Comparison of ENCODE assay signal across 25 cellular contexts in genomic region chr17:33201255-33201654, GRCh38.
"Had no signal": no experiment of that assay in that cellular context is flagged by ENCODE, and none has a peak within 500 bp of the region (broad histone marks: within the 10 kb centered on the region; RNA-seq: fewer than 3 reads in every experiment).

No MANE protein-coding gene starts in this region.

- H3K9me3 Mint-ChIP-seq: activated B cell treated with CpG ODN at 0.5 μM for 24 hours; activated CD8-positive, alpha-beta T cell treated with anti-CD3 and anti-CD28 coated beads for 36 hours; activated naive CD4-positive, alpha-beta T cell treated with anti-CD3 and anti-CD28 coated beads, Interleukin-2, amount 10 ng/mL, durations not matched to agents 7 days and 5 days; activated naive CD8-positive, alpha-beta T cell treated with anti-CD3 and anti-CD28 coated beads, Interleukin-2, amount 10 ng/mL, durations not matched to agents 7 days and 5 days; activated T-cell treated with anti-CD3 and anti-CD28 coated beads, Interleukin-2, amount 50 U/mL, for 72 hours; activated T-helper 2 cell treated with anti-CD3 and anti-CD28 coated beads, Interferon-gamma antibody, Interleukin-2, Interleukin-4, amounts not matched to agents 10 μg/mL and 5 μg/mL and 100 μg/mL, durations not matched to agents 14 hours and 24 hours and 36 hours; T-helper 1 cell treated with Interleukin-12 subunit alpha and Interleukin-12 subunit beta and Interleukin-4 antibody, amounts not matched to agents 30 μg/mL and 1 μg/mL, for 36 hours had no signal

- H3K27ac Mint-ChIP-seq: activated B cell treated with CpG ODN at 0.5 μM for 24 hours; activated CD8-positive, alpha-beta T cell treated with anti-CD3 and anti-CD28 coated beads for 36 hours; activated naive CD4-positive, alpha-beta T cell treated with anti-CD3 and anti-CD28 coated beads, Interleukin-2, amount 10 ng/mL, durations not matched to agents 7 days and 5 days; activated naive CD8-positive, alpha-beta T cell treated with anti-CD3 and anti-CD28 coated beads, Interleukin-2, amount 10 ng/mL, durations not matched to agents 7 days and 5 days; activated T-cell treated with anti-CD3 and anti-CD28 coated beads, Interleukin-2, amount 50 U/mL, for 72 hours; activated T-helper 2 cell treated with anti-CD3 and anti-CD28 coated beads, Interferon-gamma antibody, Interleukin-2, Interleukin-4, amounts not matched to agents 10 μg/mL and 5 μg/mL and 100 μg/mL, durations not matched to agents 14 hours and 24 hours and 36 hours; T-helper 1 cell treated with Interleukin-12 subunit alpha and Interleukin-12 subunit beta and Interleukin-4 antibody, amounts not matched to agents 30 μg/mL and 1 μg/mL, for 36 hours had no signal

- H3K4me1 Mint-ChIP-seq: activated B cell treated with CpG ODN at 0.5 μM for 24 hours; activated naive CD4-positive, alpha-beta T cell treated with anti-CD3 and anti-CD28 coated beads, Interleukin-2, amount 10 ng/mL, durations not matched to agents 7 days and 5 days; activated naive CD8-positive, alpha-beta T cell treated with anti-CD3 and anti-CD28 coated beads, Interleukin-2, amount 10 ng/mL, durations not matched to agents 7 days and 5 days had no signal

- ATAC-seq: activated CD8-positive, alpha-beta T cell treated with anti-CD3 and anti-CD28 coated beads for 36 hours; activated T-cell treated with anti-CD3 and anti-CD28 coated beads, Interleukin-2, amount 50 U/mL, for 72 hours had no signal

- H3K4me1 ChIP-seq: adrenal gland, SJSA1 had no signal

- H3K4me3 ChIP-seq: adrenal gland, MG63, SJSA1 had no signal

- H3K4me3 Mint-ChIP-seq: activated B cell treated with CpG ODN at 0.5 μM for 24 hours; activated CD8-positive, alpha-beta T cell treated with anti-CD3 and anti-CD28 coated beads for 36 hours; activated naive CD4-positive, alpha-beta T cell treated with anti-CD3 and anti-CD28 coated beads, Interleukin-2, amount 10 ng/mL, durations not matched to agents 7 days and 5 days; activated naive CD8-positive, alpha-beta T cell treated with anti-CD3 and anti-CD28 coated beads, Interleukin-2, amount 10 ng/mL, durations not matched to agents 7 days and 5 days; activated T-cell treated with anti-CD3 and anti-CD28 coated beads, Interleukin-2, amount 50 U/mL, for 72 hours; T-helper 1 cell treated with Interleukin-12 subunit alpha and Interleukin-12 subunit beta and Interleukin-4 antibody, amounts not matched to agents 30 μg/mL and 1 μg/mL, for 36 hours had no signal

- H3K36me3 ChIP-seq: adrenal gland, MG63, SJSA1 had no signal

- H3K9me3 ChIP-seq: adrenal gland, MG63, SJSA1 had no signal

- DNase-seq: activated B cell treated with CpG ODN at 0.5 μM for 24 hours; activated CD8-positive, alpha-beta memory T cell treated with anti-CD3 and anti-CD28 coated beads, Interleukin-2, amount 50 U/mL, for 4 hours; activated CD8-positive, alpha-beta T cell treated with anti-CD3 and anti-CD28 coated beads for 36 hours; activated gamma-delta T cell treated with Interleukin-2 at 50 U/mL for 16 hours; activated naive CD4-positive, alpha-beta T cell treated with anti-CD3 and anti-CD28 coated beads, Interleukin-2, amount 10 ng/mL, durations not matched to agents 7 days and 5 days; activated naive CD8-positive, alpha-beta T cell treated with anti-CD3 and anti-CD28 coated beads, Interleukin-2, amount 10 ng/mL, durations not matched to agents 7 days and 5 days; activated T-cell treated with anti-CD3 and anti-CD28 coated beads, Interleukin-2, amount 50 U/mL, for 72 hours; adrenal gland; anterior cingulate cortex; KG1; MV-4-11; NCI-H1105; NCI-H1436 treated with DMSO at 0.1 percent for 48 hours; NCI-H187; NCI-H2081; NCI-H510A treated with DMSO at 0.1 percent for 48 hours; NCI-H69; NK-92 treated with Interleukin-12 subunit alpha and Interleukin-12 subunit beta, amount 100 ng/mL, for 24 hours; OCI-M1; T-helper 9 cell had no signal

- H3K27me3 ChIP-seq: adrenal gland, SJSA1 had no signal

- H3K36me3 Mint-ChIP-seq: activated naive CD4-positive, alpha-beta T cell treated with anti-CD3 and anti-CD28 coated beads, Interleukin-2, amount 10 ng/mL, durations not matched to agents 7 days and 5 days; activated naive CD8-positive, alpha-beta T cell treated with anti-CD3 and anti-CD28 coated beads, Interleukin-2, amount 10 ng/mL, durations not matched to agents 7 days and 5 days had no signal

- H3K27me3 Mint-ChIP-seq: activated naive CD4-positive, alpha-beta T cell treated with anti-CD3 and anti-CD28 coated beads, Interleukin-2, amount 10 ng/mL, durations not matched to agents 7 days and 5 days had no signal

- H3K27ac ChIP-seq: adrenal gland, RWPE1, SJSA1 had no signal
